In the genomic region with DNA sequence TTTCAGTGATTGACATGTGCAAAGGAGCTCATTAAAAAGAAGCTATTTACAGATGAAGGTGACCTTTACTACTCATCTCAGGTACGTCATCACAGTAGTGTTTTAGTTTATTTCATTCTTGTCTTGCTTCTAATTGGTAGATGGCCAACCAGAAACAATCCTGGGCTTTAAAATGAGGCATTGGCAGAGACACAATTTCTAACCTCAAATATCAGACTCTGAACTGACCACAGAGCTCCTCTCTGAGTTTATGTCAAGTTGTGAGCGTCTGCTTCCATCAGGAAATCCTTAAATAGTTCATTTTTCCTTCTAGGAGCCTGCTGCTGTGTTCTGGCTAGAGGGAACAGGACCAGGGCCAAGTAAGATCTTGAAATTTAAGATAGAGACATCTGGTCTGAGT, we compare ENCODE assay signal across 17 cellular contexts.
"Had no signal": no experiment of that assay in that cellular context is flagged by ENCODE, and none has a peak within 500 bp of the region (broad histone marks: within the 10 kb centered on the region; RNA-seq: fewer than 3 reads in every experiment).

No MANE protein-coding gene starts in this region.

- H3K27ac ChIP-seq: brain microvascular endothelial cell, coronary artery, lower lobe of right lung, spleen, WERI-Rb-1 had no signal

- DNase-seq: activated CD4-positive, alpha-beta T cell treated with anti-CD3 and anti-CD28 coated beads for 1 hour; activated CD8-positive, alpha-beta memory T cell treated with anti-CD3 and anti-CD28 coated beads for 24 hours; activated CD8-positive, alpha-beta memory T cell treated with anti-CD3 and anti-CD28 coated beads, Interleukin-2, amount 50 U/mL, for 48 hours; amniotic stem cell; brain microvascular endothelial cell; effector CD4-positive, alpha-beta T cell; glutamatergic neuron; hypothalamus; lower lobe of right lung; spleen; stimulated activated CD4-positive, alpha-beta T cell treated with anti-CD3 and anti-CD28 coated beads, Interleukin-4, amount 100 ng/mL, for 4 hours; stimulated activated naive B cell treated with anti-CD40 and anti-IgM and Interleukin-4, amounts not matched to agents 10 μg/mL and 1 μg/mL and 100 μg/mL, for 72 hours; SW 1271; WERI-Rb-1 had no signal

- ATAC-seq: lower lobe of right lung; natural killer cell treated with Interleukin-12 subunit alpha and Interleukin-12 subunit beta and Interleukin-15 and Interleukin-18, amount 100 ng/mL, for 72 hours; sciatic nerve; stimulated activated naive B cell treated with anti-CD40 and anti-IgM and Interleukin-4, amounts not matched to agents 10 μg/mL and 1 μg/mL and 100 μg/mL, for 72 hours had no signal

- H3K4me3 ChIP-seq: coronary artery, lower lobe of right lung, spleen had no signal

- H3K9me3 ChIP-seq: lower lobe of right lung had no signal

- H3K27me3 ChIP-seq: brain microvascular endothelial cell, spleen had no signal

- H3K4me1 ChIP-seq: lower lobe of right lung, spleen had no signal

- H3K36me3 ChIP-seq: brain microvascular endothelial cell, lower lobe of right lung, spleen, WERI-Rb-1 had no signal
